In the genomic region with DNA sequence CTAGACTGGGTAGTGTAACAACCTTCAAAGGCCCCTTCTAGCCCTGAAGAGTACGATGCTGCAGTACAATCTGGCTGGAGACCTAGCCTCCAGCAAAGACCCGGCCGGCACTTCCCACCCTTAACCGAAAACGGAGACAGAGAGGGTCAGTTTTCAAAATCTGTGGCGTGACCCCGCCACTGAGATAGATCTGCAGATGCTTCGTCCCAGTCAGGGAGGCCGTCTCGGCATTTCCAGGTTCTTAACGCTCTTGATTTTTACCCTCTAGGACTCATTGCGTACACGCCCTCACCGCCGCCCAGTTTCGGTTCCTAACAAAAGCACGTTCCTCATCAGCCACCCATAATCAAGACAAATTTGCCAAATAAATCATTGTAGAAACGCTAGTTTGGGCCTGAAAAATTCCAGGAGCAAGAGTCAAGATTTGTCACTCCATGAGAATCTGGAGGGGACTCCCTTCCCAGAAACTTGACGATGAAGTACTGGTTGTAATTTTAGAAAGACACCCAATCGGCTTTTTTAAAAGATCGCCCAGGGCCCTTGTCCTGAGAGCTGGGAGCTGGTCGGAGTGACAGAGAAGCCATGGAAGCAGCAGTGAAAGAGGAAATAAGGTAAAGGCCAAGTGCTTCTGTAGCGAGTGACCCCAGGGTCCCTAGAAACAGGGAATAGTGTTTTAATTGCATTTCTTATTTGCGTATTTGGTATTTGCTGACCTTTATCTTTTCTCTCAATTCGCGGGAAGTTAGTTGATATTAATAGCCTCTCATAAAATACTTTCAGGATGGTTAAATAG, we compare ENCODE assay signal across 1 cellular context.
TF ChIP-seq lines count a peak whose summit lies in the region.

No MANE protein-coding gene starts in this region.

TF ChIP-seq in HEK293, 187 proteins besides CTCF, POLR2A, EP300 and RAD21 (continued from another document):
- TF ChIP-seq, protein P1, sequence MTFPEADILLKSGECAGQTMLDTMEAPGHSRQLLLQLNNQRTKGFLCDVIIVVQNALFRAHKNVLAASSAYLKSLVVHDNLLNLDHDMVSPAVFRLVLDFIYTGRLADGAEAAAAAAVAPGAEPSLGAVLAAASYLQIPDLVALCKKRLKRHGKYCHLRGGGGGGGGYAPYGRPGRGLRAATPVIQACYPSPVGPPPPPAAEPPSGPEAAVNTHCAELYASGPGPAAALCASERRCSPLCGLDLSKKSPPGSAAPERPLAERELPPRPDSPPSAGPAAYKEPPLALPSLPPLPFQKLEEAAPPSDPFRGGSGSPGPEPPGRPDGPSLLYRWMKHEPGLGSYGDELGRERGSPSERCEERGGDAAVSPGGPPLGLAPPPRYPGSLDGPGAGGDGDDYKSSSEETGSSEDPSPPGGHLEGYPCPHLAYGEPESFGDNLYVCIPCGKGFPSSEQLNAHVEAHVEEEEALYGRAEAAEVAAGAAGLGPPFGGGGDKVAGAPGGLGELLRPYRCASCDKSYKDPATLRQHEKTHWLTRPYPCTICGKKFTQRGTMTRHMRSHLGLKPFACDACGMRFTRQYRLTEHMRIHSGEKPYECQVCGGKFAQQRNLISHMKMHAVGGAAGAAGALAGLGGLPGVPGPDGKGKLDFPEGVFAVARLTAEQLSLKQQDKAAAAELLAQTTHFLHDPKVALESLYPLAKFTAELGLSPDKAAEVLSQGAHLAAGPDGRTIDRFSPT (tag by site-specific recombination; IDR thresholded peaks at IDR 0.05) = no peak
- TF ChIP-seq ZBTB20 (tag by site-specific recombination; IDR thresholded peaks at IDR 0.05) (no peak), ZXDB (tag by site-specific recombination; IDR thresholded peaks at IDR 0.05) (no peak)
TF ChIP-seq in HEK293: peak in this region for 6.
